In genomic region chr20:41138217-41138526, GRCh38 we compare ENCODE assay signal across 8 cellular contexts. TPM values are rescaled to one million over a fixed set of nuclear protein-coding genes. Genes with fewer than 3 reads are reported as not detected.
DNase-seq lines count a peak whose midpoint lies in the region; ATAC-seq, FAIRE-seq and TF ChIP-seq lines count a peak whose summit lies in the region.

No MANE protein-coding gene starts in this region.

- H3K4me1 ChIP-seq in keratinocyte (ENCODE audit: control insufficient read depth, extremely low read depth, insufficient read depth, low read length): peaks cover 45% of the 10 kb centered on the region
- peaks cover 27% of the 10 kb centered on the region for H3K4me1 ChIP-seq in testis

- dilution Hi-C loops in keratinocyte (cut with MboI; ENCODE audit: extremely low pct_ligation_motif_present, low sequenced_read_pairs): no loop called here

- peak overlapping the region; percentile 82 for H3K9ac ChIP-seq in keratinocyte (ENCODE audit: control insufficient read depth, extremely low read depth, insufficient read depth, low read length)

- H3K27ac ChIP-seq in keratinocyte (ENCODE audit: control insufficient read depth, insufficient read depth, low read length) (peak overlapping the region; percentile 50), testis (peak overlapping the region; percentile 83 to 97)

- H2AFZ ChIP-seq in keratinocyte (ENCODE audit: control insufficient read depth, low read length): no peak overlapping the region

- TF ChIP-seq CTCF in keratinocyte (optimal IDR thresholded peaks at IDR 0.05 in 1 of 3, IDR thresholded peaks at IDR 0.05 in 1 of 3, conservative IDR thresholded peaks at IDR 0.05 in 1 of 3; ENCODE audit: extremely low read depth in 1 of 3, insufficient read depth in 2 of 3, low read length in 3 of 3) (no peak), testis (IDR thresholded peaks at IDR 0.05) (no peak)

- H3K27me3 Mint-ChIP-seq in T-helper 2 cell treated with Interferon-gamma antibody and Interleukin-4, amounts not matched to agents 5 μg/mL and 100 μg/mL, for 36 hours (ENCODE audit: low read depth): no peaks in the 10 kb centered on the region
- no peaks in the 10 kb centered on the region for H3K27me3 Mint-ChIP-seq in activated naive CD8-positive, alpha-beta T cell treated with anti-CD3 and anti-CD28 coated beads, Interleukin-2, amount 10 ng/mL, durations not matched to agents 7 days and 5 days

- TF ChIP-seq POLR2A in testis (IDR thresholded peaks at IDR 0.05): no peak

- no peak for ATAC-seq in activated naive CD8-positive, alpha-beta T cell treated with anti-CD3 and anti-CD28 coated beads, Interleukin-2, amount 10 ng/mL, durations not matched to agents 7 days and 5 days (ENCODE audit: low read depth)

- 0 to 4% methylated on average over 4 of the region's 4 CpGs for WGBS in testis, 2 donors

- H3K27me3 ChIP-seq in keratinocyte (ENCODE audit: control insufficient read depth, extremely low read depth, insufficient read depth, low read length): no peaks in the 10 kb centered on the region
- H3K27me3 ChIP-seq in testis: no peaks in the 10 kb centered on the region

- H3K9me3 Mint-ChIP-seq in T-helper 2 cell treated with Interferon-gamma antibody and Interleukin-4, amounts not matched to agents 5 μg/mL and 100 μg/mL, for 36 hours: no peaks in the 10 kb centered on the region
- no peaks in the 10 kb centered on the region for H3K9me3 Mint-ChIP-seq in activated naive CD8-positive, alpha-beta T cell treated with anti-CD3 and anti-CD28 coated beads, Interleukin-2, amount 10 ng/mL, durations not matched to agents 7 days and 5 days

- POLR2A ChIA-PET in activated naive CD8-positive, alpha-beta T cell treated with anti-CD3 and anti-CD28 coated beads, Interleukin-2, amount 10 ng/mL, durations not matched to agents 7 days and 5 days (lab: Charles Lee): interaction anchor here (0.7 to 17.2 kb wide), 13 partner anchors 8 to 555 kb away, joined by 3 to 505 read pairs (median 4); partner anchors contain the start of gene ZHX3

- H3K9me1 ChIP-seq in keratinocyte (ENCODE audit: control insufficient read depth, extremely low read depth, insufficient read depth, low read length): peaks cover 3% of the 10 kb centered on the region

- intact Hi-C loops in testis (cut with DNase I; ENCODE audit: low total_unique reads): no loop called here

- peaks cover 0 to 2% of the 10 kb centered on the region in 2 experiments for H3K36me3 ChIP-seq in keratinocyte (ENCODE audit: control insufficient read depth in 2 of 2, extremely low read depth in 1 of 2, insufficient read depth in 2 of 2, low read length in 2 of 2)
- no peaks in the 10 kb centered on the region for H3K36me3 ChIP-seq in testis (ENCODE audit: low read depth, missing control alignments)

- no peaks in the 10 kb centered on the region for H3K9me3 ChIP-seq in keratinocyte (ENCODE audit: control insufficient read depth, low read depth, low read length)
- no peaks in the 10 kb centered on the region for H3K9me3 ChIP-seq in testis

- FAIRE-seq in keratinocyte (lab: Jason Lieb, UNC): no peak

- H3K4me3 ChIP-seq in keratinocyte (ENCODE audit: control insufficient read depth in 2 of 3, extremely low read depth in 1 of 3, insufficient read depth in 2 of 3, low read depth in 1 of 3, low read length in 3 of 3) (peak overlapping the region; percentile 69 to 78 (median 72)), testis (peak overlapping the region; percentile 69 to 98)

- peak overlapping the region; percentile 92 for H3K4me3 Mint-ChIP-seq in T-helper 2 cell treated with Interferon-gamma antibody and Interleukin-4, amounts not matched to agents 5 μg/mL and 100 μg/mL, for 36 hours
- H3K4me3 Mint-ChIP-seq in activated naive CD8-positive, alpha-beta T cell treated with anti-CD3 and anti-CD28 coated beads, Interleukin-2, amount 10 ng/mL, durations not matched to agents 7 days and 5 days: peak overlapping the region; percentile 85

- H3K79me2 ChIP-seq in keratinocyte (ENCODE audit: control insufficient read depth, insufficient read depth, low read length): peaks cover 58% of the 10 kb centered on the region

- peaks cover 64% of the 10 kb centered on the region for H3K4me1 Mint-ChIP-seq in T-helper 2 cell treated with Interferon-gamma antibody and Interleukin-4, amounts not matched to agents 5 μg/mL and 100 μg/mL, for 36 hours (ENCODE audit: low read depth)
- peaks cover 54% of the 10 kb centered on the region for H3K4me1 Mint-ChIP-seq in activated naive CD8-positive, alpha-beta T cell treated with anti-CD3 and anti-CD28 coated beads, Interleukin-2, amount 10 ng/mL, durations not matched to agents 7 days and 5 days

- H3K27ac Mint-ChIP-seq in T-helper 2 cell treated with Interferon-gamma antibody and Interleukin-4, amounts not matched to agents 5 μg/mL and 100 μg/mL, for 36 hours: peak overlapping the region; percentile 87
- H3K27ac Mint-ChIP-seq in activated naive CD8-positive, alpha-beta T cell treated with anti-CD3 and anti-CD28 coated beads, Interleukin-2, amount 10 ng/mL, durations not matched to agents 7 days and 5 days: peak overlapping the region; percentile 91

- H3K36me3 Mint-ChIP-seq in T-helper 2 cell treated with Interferon-gamma antibody and Interleukin-4, amounts not matched to agents 5 μg/mL and 100 μg/mL, for 36 hours (ENCODE audit: low read depth): peaks cover 38% of the 10 kb centered on the region
- H3K36me3 Mint-ChIP-seq in activated naive CD8-positive, alpha-beta T cell treated with anti-CD3 and anti-CD28 coated beads, Interleukin-2, amount 10 ng/mL, durations not matched to agents 7 days and 5 days: peaks cover 18% of the 10 kb centered on the region

- peaks cover 10% of the 10 kb centered on the region for H4K20me1 ChIP-seq in keratinocyte (ENCODE audit: control insufficient read depth, extremely low read depth, insufficient read depth, low read length)

- no peak for DNase-seq in T-helper 2 cell treated with Interferon-gamma antibody and Interleukin-4, amounts not matched to agents 5 μg/mL and 100 μg/mL, for 36 hours (ENCODE audit: low spot score)
- DNase-seq in T-helper 2 cell (no peak), keratinocyte (ENCODE audit: low read depth, low spot score) (no peak), testis (peak; percentile 19), NCI-H226 (no peak), HuH-7.5 (ENCODE audit: low spot score) (no peak)
- DNase-seq in activated naive CD8-positive, alpha-beta T cell treated with anti-CD3 and anti-CD28 coated beads, Interleukin-2, amount 10 ng/mL, durations not matched to agents 7 days and 5 days: no peak
- DNase-seq in activated CD4-positive, alpha-beta T cell treated with anti-CD3 and anti-CD28 coated beads, Interleukin-2, amount 50 U/mL, for 48 hours: no peak

- H3K4me2 ChIP-seq in keratinocyte (ENCODE audit: control insufficient read depth, extremely low read depth, insufficient read depth, low read depth, low read length): peak overlapping the region; percentile 94

RNA-seq across cellular contexts. Expression of gene PLCG1, which starts 0.8 kb away (rescaled TPM):
- 100 to 1,000 TPM; 419 to 425 TPM for total RNA-seq in activated naive CD8-positive, alpha-beta T cell treated with anti-CD3 and anti-CD28 coated beads, Interleukin-2, amount 10 ng/mL, durations not matched to agents 7 days and 5 days
- 38.4 to 54.1 TPM (median 41.5 TPM) in 3 replicates for polyA plus RNA-seq in keratinocyte
- 10.7 TPM for polyA plus RNA-seq in keratinocyte (2011; ENCODE audit: low read depth)
- 23.0 and 28.7 TPM in 2 replicates for polyA plus RNA-seq in keratinocyte (2011; cell fraction: cytosol; rRNA removed)
- 196 and 248 TPM in 2 replicates for polyA plus RNA-seq in keratinocyte (2011; cell fraction: nucleus; rRNA removed)
- 25.4 and 40.6 TPM in 2 replicates for polyA plus RNA-seq in keratinocyte (2012; ENCODE audit: low replicate concordance)
- polyA minus RNA-seq in keratinocyte: 75.0 to 143 TPM (median 82.5 TPM) in 3 replicates
- 36.3 TPM for polyA minus RNA-seq in keratinocyte (2011; cell fraction: cytosol; rRNA and poly(A)+ RNA removed)
- 83.8 and 89.8 TPM in 2 replicates for polyA minus RNA-seq in keratinocyte (2011; cell fraction: nucleus; rRNA and poly(A)+ RNA removed)
- 100 to 1,000 TPM; 184 to 186 TPM for total RNA-seq in testis
- polyA plus RNA-seq in testis (ENCODE audit: insufficient read depth, low read depth, low replicate concordance): 118 TPM
